Comparison of ENCODE assay signal across 8 cellular contexts in genomic region chr13:41054212-41054877, GRCh38. TPM values are rescaled to one million over a fixed set of nuclear protein-coding genes. Genes with fewer than 3 reads are reported as not detected.
DNase-seq lines count a peak whose midpoint lies in the region; ATAC-seq and TF ChIP-seq lines count a peak whose summit lies in the region.

No MANE protein-coding gene starts in this region.

- H3K27ac ChIP-seq in duodenal mucosa (ENCODE audit: low read depth, low read length) (no peak overlapping the region), uterus (peak overlapping the region; percentile 5 to 75)

- H3K4me1 ChIP-seq in duodenal mucosa (ENCODE audit: control insufficient read depth in 1 of 2, insufficient read depth in 2 of 2, low read length in 2 of 2): peaks cover 39 to 55% of the 10 kb centered on the region in 2 donors
- peaks cover 0 to 6% of the 10 kb centered on the region in 2 donors for H3K4me1 ChIP-seq in uterus

- H3K27ac Mint-ChIP-seq in activated CD4-positive, alpha-beta T cell treated with anti-CD3 and anti-CD28 coated beads for 36 hours: no peak overlapping the region

- CTCF ChIA-PET in activated CD4-positive, alpha-beta T cell treated with anti-CD3 and anti-CD28 coated beads for 36 hours (lab: Charles Lee): interaction anchor here (0.6 to 3.2 kb wide), 48 partner anchors 10 to 1236 kb away, joined by 3 to 32 read pairs (median 5); partner anchors contain the start of gene ELF1

- H3K9me3 ChIP-seq in duodenal mucosa (ENCODE audit: control insufficient read depth in 1 of 2, low read length in 2 of 2) (no peaks in the 10 kb centered on the region), uterus (no peaks in the 10 kb centered on the region)

- H3K9ac ChIP-seq in duodenal mucosa (ENCODE audit: low read depth in 1 of 2, low read length in 2 of 2): peak overlapping the region in 1 of 2 donors; percentile 12

- peak; percentile 54 for DNase-seq in activated CD4-positive, alpha-beta T cell treated with anti-CD3 and anti-CD28 coated beads for 36 hours
- no peak for DNase-seq in activated CD4-positive, alpha-beta T cell treated with anti-CD3 and anti-CD28 coated beads for 1 hour
- DNase-seq in HT1080 (ENCODE audit: low read depth): peak; percentile 47
- DNase-seq in SW 1271 (lab: John Stamatoyannopoulos, UW): peak; percentile 13 to 50
- peak; percentile 39 for DNase-seq in midbrain (lab: John Stamatoyannopoulos, UW)
- DNase-seq in uterus: peak in 1 of 2 donors; percentile 26
- DNase-seq in HPDE6-E6E7 (ENCODE audit: extremely low spot score): no peak

- TF ChIP-seq CTCF in uterus (IDR thresholded peaks at IDR 0.05): peak; percentile 40 to 49 (median 46)

- H3K4me3 Mint-ChIP-seq in activated CD4-positive, alpha-beta T cell treated with anti-CD3 and anti-CD28 coated beads for 36 hours: peak overlapping the region; percentile 19

- peak; percentile 40 for ATAC-seq in activated CD4-positive, alpha-beta T cell treated with anti-CD3 and anti-CD28 coated beads for 36 hours

- H3K27me3 Mint-ChIP-seq in activated CD4-positive, alpha-beta T cell treated with anti-CD3 and anti-CD28 coated beads for 36 hours: no peaks in the 10 kb centered on the region

- H3K27me3 ChIP-seq in duodenal mucosa (ENCODE audit: control insufficient read depth in 1 of 2, insufficient read depth in 2 of 2, low read length in 2 of 2) (no peaks in the 10 kb centered on the region), uterus (no peaks in the 10 kb centered on the region)

- no peak for TF ChIP-seq POLR2A in uterus (IDR thresholded peaks at IDR 0.05)

- H3K4me3 ChIP-seq in duodenal mucosa (ENCODE audit: low read depth in 1 of 2, low read length in 2 of 2): peak overlapping the region; percentile 13 to 17
- H3K4me3 ChIP-seq in uterus: no peak overlapping the region

- no peaks in the 10 kb centered on the region for H3K36me3 ChIP-seq in duodenal mucosa (ENCODE audit: control insufficient read depth in 1 of 2, insufficient read depth in 2 of 2, low read length in 2 of 2)
- H3K36me3 ChIP-seq in uterus: no peaks in the 10 kb centered on the region

- POLR2A ChIA-PET in activated CD4-positive, alpha-beta T cell treated with anti-CD3 and anti-CD28 coated beads for 36 hours (lab: Charles Lee): interaction anchor here (0.6 kb wide), 1 partner anchor 89 kb away, joined by 3 read pairs; no protein-coding TSS in a partner anchor

- peaks cover 6% of the 10 kb centered on the region for H3K36me3 Mint-ChIP-seq in activated CD4-positive, alpha-beta T cell treated with anti-CD3 and anti-CD28 coated beads for 36 hours (ENCODE audit: low read depth)

- H3K4me1 Mint-ChIP-seq in activated CD4-positive, alpha-beta T cell treated with anti-CD3 and anti-CD28 coated beads for 36 hours: peaks cover 69% of the 10 kb centered on the region

- intact Hi-C loops in activated CD4-positive, alpha-beta T cell treated with anti-CD3 and anti-CD28 coated beads for 36 hours (cut with DNase I, micrococcal nuclease): loop anchor here (1.0 kb wide), 1 partner anchor 168 kb away; no protein-coding TSS in a partner anchor
- intact Hi-C loops in uterus (cut with DNase I; ENCODE audit: low total_unique reads): no loop called here

- H3K9me3 Mint-ChIP-seq in activated CD4-positive, alpha-beta T cell treated with anti-CD3 and anti-CD28 coated beads for 36 hours (ENCODE audit: low read depth): no peaks in the 10 kb centered on the region

RNA-seq across cellular contexts. Expression of gene WBP4, which starts 7.0 kb away (rescaled TPM):
- 10 to 100 TPM; 13.3 to 16.2 TPM for total RNA-seq in activated CD4-positive, alpha-beta T cell treated with anti-CD3 and anti-CD28 coated beads for 36 hours
- 10.5 and 11.4 TPM in 2 replicates for total RNA-seq in HT1080 (2014; rRNA removed; shearing (Covaris generic))
- polyA plus RNA-seq in HT1080 (2015; cell fraction: cytosol; rRNA removed): 12.3 and 13.1 TPM in 2 replicates
- polyA plus RNA-seq in HT1080 (2015; cell fraction: nucleus; rRNA removed): 10.1 and 13.1 TPM in 2 replicates
- 10 to 100 TPM in 3 of 4 donors, 1 to 10 TPM in 1; 8.8 to 16.2 (median 14.2) TPM for total RNA-seq in uterus

RNA-seq across cellular contexts. Expression of gene ELF1, which starts 35.2 kb away (rescaled TPM):
- 10 to 100 TPM; 75.2 to 87.0 TPM for total RNA-seq in activated CD4-positive, alpha-beta T cell treated with anti-CD3 and anti-CD28 coated beads for 36 hours
- total RNA-seq in HT1080 (2014; rRNA removed; shearing (Covaris generic)): 13.4 and 31.1 TPM in 2 replicates
- polyA plus RNA-seq in HT1080 (2015; cell fraction: cytosol; rRNA removed): 18.3 and 24.8 TPM in 2 replicates
- 37.8 and 40.7 TPM in 2 replicates for polyA plus RNA-seq in HT1080 (2015; cell fraction: nucleus; rRNA removed)
- total RNA-seq in uterus: 10 to 100 TPM; 61.5 to 96.1 (median 74.1) TPM

Comparison
In these comparisons a context has a peak if more than half of its experiments do, and no peak if none do; other contexts are left out.
1. DNase-seq: peak in activated CD4-positive, alpha-beta T cell treated with anti-CD3 and anti-CD28 coated beads for 36 hours (single experiment), HT1080 (single experiment), SW 1271 (2 of 2) and midbrain (single experiment); none in activated CD4-positive, alpha-beta T cell treated with anti-CD3 and anti-CD28 coated beads for 1 hour (single experiment) and HPDE6-E6E7 (single experiment).
2. H3K4me3 ChIP-seq: peak in duodenal mucosa (2 of 2); none in uterus (0 of 2).